In genomic region chr6:98254624-98255023, GRCh38 we compare ENCODE assay signal across 27 cellular contexts.
"Had no signal": no experiment of that assay in that cellular context is flagged by ENCODE, and none has a peak within 500 bp of the region (broad histone marks: within the 10 kb centered on the region; RNA-seq: fewer than 3 reads in every experiment).

No MANE protein-coding gene starts in this region.

- H3K4me1 ChIP-seq: colonic mucosa, esophagus squamous epithelium, gastrocnemius medialis, heart right ventricle, left lung, lower lobe of right lung had no signal

- H3K36me3 Mint-ChIP-seq: naive B cell had no signal

- H3K4me3 Mint-ChIP-seq: dendritic cell treated with granulocyte-macrophage colony-stimulating factor and Interleukin-4, amounts not matched to agents 40 ng/mL and 50 ng/mL, for 4 days; effector memory CD8-positive, alpha-beta T cell; endodermal cell; naive B cell had no signal

- H3K27me3 Mint-ChIP-seq: dendritic cell treated with granulocyte-macrophage colony-stimulating factor and Interleukin-4, amounts not matched to agents 40 ng/mL and 50 ng/mL, for 4 days; effector memory CD8-positive, alpha-beta T cell; naive B cell had no signal

- H3K27ac Mint-ChIP-seq: dendritic cell treated with granulocyte-macrophage colony-stimulating factor and Interleukin-4, amounts not matched to agents 40 ng/mL and 50 ng/mL, for 4 days; effector memory CD8-positive, alpha-beta T cell; endodermal cell; naive B cell had no signal

- DNase-seq: colonic mucosa; cortex of kidney; effector CD8-positive, alpha-beta T cell; effector memory CD8-positive, alpha-beta T cell; endodermal cell; erythroblast; esophagus squamous epithelium; foreskin fibroblast; foreskin melanocyte; gastrocnemius medialis; glutamatergic neuron; head of caudate nucleus; heart right ventricle; hippocampal formation; left cardiac atrium; left lung; left ventricle myocardium superior; lower lobe of right lung; mesenchymal stem cell; mucosa of descending colon; naive B cell had no signal

- H3K4me1 Mint-ChIP-seq: endodermal cell, naive B cell had no signal

- H3K4me3 ChIP-seq: colonic mucosa, esophagus squamous epithelium, gastrocnemius medialis, heart right ventricle, left lung, lower lobe of right lung, mucosa of descending colon had no signal

- H3K9me3 ChIP-seq: colonic mucosa, esophagus squamous epithelium, gastrocnemius medialis, heart right ventricle, left lung, lower lobe of right lung, mucosa of descending colon had no signal

- FAIRE-seq: endometrium, islet of Langerhans, keratinocyte had no signal

- ATAC-seq: effector memory CD8-positive, alpha-beta T cell; esophagus mucosa; gastrocnemius medialis; heart right ventricle; left cardiac atrium; left lung; left ventricle myocardium superior; lower lobe of right lung; mucosa of descending colon had no signal

- H3K9me3 Mint-ChIP-seq: dendritic cell treated with granulocyte-macrophage colony-stimulating factor and Interleukin-4, amounts not matched to agents 40 ng/mL and 50 ng/mL, for 4 days; endodermal cell had no signal

- H3K27ac ChIP-seq: colonic mucosa, epithelial cell of prostate, esophagus squamous epithelium, gastrocnemius medialis, heart right ventricle, left lung, lower lobe of right lung had no signal

- H3K36me3 ChIP-seq: colonic mucosa, esophagus squamous epithelium, gastrocnemius medialis, heart right ventricle, left lung, lower lobe of right lung had no signal

- H3K27me3 ChIP-seq: colonic mucosa, esophagus squamous epithelium, gastrocnemius medialis, heart right ventricle, left lung had no signal
